In the genomic region with DNA sequence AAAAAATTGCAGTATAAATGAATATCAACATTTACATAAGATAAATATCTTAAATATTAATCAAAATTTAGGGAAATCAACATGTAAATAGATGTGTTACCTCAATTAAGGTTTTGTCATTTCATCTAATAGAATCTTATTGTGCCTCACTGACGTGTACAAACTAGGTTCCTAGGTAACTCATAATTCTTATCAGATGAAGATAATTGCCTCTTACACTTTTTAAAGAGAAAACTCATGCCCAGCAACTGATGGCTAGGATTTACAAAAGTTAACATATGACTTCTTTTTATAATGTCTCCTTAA, we compare ENCODE assay signal across 1 cellular context.
TF ChIP-seq lines count a peak whose summit lies in the region.

No MANE protein-coding gene starts in this region.

TF ChIP-seq in HepG2, 621 proteins besides CTCF, POLR2A, EP300 and RAD21:
- TF ChIP-seq CBX1 (IDR thresholded peaks at IDR 0.05; ENCODE audit: low read depth) (no peak), ZNF746 (CRISPR knock-in tag; IDR thresholded peaks at IDR 0.05) (no peak), ZNF205 (CRISPR knock-in tag; IDR thresholded peaks at IDR 0.05) (no peak), SAFB2 (CRISPR knock-in tag; IDR thresholded peaks at IDR 0.05; ENCODE audit: borderline replicate concordance, low read depth) (no peak), STAT5B (CRISPR knock-in tag; IDR thresholded peaks at IDR 0.05) (no peak), HOXA3 (CRISPR knock-in tag; IDR thresholded peaks at IDR 0.05) (no peak), ZSCAN9 (CRISPR knock-in tag; IDR thresholded peaks at IDR 0.05; ENCODE audit: borderline replicate concordance) (no peak), ZNF549 (CRISPR knock-in tag; IDR thresholded peaks at IDR 0.05) (no peak), ZNF75D (CRISPR knock-in tag; IDR thresholded peaks at IDR 0.05; ENCODE audit: borderline replicate concordance) (no peak), ELF4 (CRISPR knock-in tag; IDR thresholded peaks at IDR 0.05; ENCODE audit: borderline replicate concordance) (no peak), MEIS2 (CRISPR knock-in tag; IDR thresholded peaks at IDR 0.05) (no peak), KDM4B (CRISPR knock-in tag; IDR thresholded peaks at IDR 0.05) (no peak)
- TF ChIP-seq, protein P1, sequence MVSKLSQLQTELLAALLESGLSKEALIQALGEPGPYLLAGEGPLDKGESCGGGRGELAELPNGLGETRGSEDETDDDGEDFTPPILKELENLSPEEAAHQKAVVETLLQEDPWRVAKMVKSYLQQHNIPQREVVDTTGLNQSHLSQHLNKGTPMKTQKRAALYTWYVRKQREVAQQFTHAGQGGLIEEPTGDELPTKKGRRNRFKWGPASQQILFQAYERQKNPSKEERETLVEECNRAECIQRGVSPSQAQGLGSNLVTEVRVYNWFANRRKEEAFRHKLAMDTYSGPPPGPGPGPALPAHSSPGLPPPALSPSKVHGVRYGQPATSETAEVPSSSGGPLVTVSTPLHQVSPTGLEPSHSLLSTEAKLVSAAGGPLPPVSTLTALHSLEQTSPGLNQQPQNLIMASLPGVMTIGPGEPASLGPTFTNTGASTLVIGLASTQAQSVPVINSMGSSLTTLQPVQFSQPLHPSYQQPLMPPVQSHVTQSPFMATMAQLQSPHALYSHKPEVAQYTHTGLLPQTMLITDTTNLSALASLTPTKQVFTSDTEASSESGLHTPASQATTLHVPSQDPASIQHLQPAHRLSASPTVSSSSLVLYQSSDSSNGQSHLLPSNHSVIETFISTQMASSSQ (IDR thresholded peaks at IDR 0.05; ENCODE audit: low read depth), result no peak
- TF ChIP-seq, protein P1 (CRISPR knock-in tag; IDR thresholded peaks at IDR 0.05; ENCODE audit: borderline replicate concordance), result no peak
- TF ChIP-seq, protein P2, sequence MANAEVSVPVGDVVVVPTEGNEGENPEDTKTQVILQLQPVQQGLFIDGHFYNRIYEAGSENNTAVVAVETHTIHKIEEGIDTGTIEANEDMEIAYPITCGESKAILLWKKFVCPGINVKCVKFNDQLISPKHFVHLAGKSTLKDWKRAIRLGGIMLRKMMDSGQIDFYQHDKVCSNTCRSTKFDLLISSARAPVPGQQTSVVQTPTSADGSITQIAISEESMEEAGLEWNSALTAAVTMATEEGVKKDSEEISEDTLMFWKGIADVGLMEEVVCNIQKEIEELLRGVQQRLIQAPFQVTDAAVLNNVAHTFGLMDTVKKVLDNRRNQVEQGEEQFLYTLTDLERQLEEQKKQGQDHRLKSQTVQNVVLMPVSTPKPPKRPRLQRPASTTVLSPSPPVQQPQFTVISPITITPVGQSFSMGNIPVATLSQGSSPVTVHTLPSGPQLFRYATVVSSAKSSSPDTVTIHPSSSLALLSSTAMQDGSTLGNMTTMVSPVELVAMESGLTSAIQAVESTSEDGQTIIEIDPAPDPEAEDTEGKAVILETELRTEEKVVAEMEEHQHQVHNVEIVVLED (CRISPR knock-in tag; IDR thresholded peaks at IDR 0.05; ENCODE audit: borderline replicate concordance), result no peak
- TF ChIP-seq, protein P3, sequence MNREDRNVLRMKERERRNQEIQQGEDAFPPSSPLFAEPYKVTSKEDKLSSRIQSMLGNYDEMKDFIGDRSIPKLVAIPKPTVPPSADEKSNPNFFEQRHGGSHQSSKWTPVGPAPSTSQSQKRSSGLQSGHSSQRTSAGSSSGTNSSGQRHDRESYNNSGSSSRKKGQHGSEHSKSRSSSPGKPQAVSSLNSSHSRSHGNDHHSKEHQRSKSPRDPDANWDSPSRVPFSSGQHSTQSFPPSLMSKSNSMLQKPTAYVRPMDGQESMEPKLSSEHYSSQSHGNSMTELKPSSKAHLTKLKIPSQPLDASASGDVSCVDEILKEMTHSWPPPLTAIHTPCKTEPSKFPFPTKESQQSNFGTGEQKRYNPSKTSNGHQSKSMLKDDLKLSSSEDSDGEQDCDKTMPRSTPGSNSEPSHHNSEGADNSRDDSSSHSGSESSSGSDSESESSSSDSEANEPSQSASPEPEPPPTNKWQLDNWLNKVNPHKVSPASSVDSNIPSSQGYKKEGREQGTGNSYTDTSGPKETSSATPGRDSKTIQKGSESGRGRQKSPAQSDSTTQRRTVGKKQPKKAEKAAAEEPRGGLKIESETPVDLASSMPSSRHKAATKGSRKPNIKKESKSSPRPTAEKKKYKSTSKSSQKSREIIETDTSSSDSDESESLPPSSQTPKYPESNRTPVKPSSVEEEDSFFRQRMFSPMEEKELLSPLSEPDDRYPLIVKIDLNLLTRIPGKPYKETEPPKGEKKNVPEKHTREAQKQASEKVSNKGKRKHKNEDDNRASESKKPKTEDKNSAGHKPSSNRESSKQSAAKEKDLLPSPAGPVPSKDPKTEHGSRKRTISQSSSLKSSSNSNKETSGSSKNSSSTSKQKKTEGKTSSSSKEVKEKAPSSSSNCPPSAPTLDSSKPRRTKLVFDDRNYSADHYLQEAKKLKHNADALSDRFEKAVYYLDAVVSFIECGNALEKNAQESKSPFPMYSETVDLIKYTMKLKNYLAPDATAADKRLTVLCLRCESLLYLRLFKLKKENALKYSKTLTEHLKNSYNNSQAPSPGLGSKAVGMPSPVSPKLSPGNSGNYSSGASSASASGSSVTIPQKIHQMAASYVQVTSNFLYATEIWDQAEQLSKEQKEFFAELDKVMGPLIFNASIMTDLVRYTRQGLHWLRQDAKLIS (CRISPR knock-in tag; IDR thresholded peaks at IDR 0.05), result no peak
